ENCODE assay signal across 17 cellular contexts in the genomic region with DNA sequence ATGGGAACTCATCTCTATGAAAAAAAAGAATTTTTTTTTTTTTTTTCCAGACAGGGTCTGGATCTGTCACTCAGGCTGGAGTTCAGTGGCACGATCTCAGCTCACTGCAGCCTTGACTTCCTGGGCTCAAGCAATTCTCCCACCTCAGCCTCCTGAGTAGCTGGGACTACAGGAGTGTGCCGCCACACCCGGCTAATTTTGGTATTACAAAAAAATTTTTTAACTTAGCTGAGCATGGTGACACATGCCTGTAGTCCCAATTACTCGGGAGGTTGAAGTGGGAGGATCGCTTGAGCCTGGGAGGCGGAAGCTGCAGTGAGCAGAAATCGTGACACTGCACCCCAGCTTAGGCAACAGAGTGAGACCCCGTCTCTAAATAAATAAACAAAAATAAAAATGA. TPM values are rescaled to one million over a fixed set of nuclear protein-coding genes. Genes with fewer than 3 reads are reported as not detected.
DNase-seq lines count a peak whose midpoint lies in the region; ATAC-seq and TF ChIP-seq lines count a peak whose summit lies in the region.
"Had no signal": no experiment of that assay in that cellular context is flagged by ENCODE, and none has a peak within 500 bp of the region (broad histone marks: within the 10 kb centered on the region; RNA-seq: fewer than 3 reads in every experiment).

No MANE protein-coding gene starts in this region.

- H3K27ac Mint-ChIP-seq in CD4-positive, alpha-beta T cell: peak overlapping the region; percentile 96
- no peak overlapping the region for H3K27ac Mint-ChIP-seq in endodermal cell

- H3K4me3 ChIP-seq in PC-3 (ENCODE audit: low read length) (no peak overlapping the region), endodermal cell (ENCODE audit: low read length) (no peak overlapping the region), mucosa of descending colon (no peak overlapping the region)
- H3K4me3 ChIP-seq: HAP-1, pancreas had no signal

- H3K27ac ChIP-seq in CD4-positive, alpha-beta T cell (ENCODE audit: low read depth, low read length): peak overlapping the region; percentile 88
- no peak overlapping the region for H3K27ac ChIP-seq in PC-3 (ENCODE audit: low read length)
- H3K27ac ChIP-seq in endodermal cell (ENCODE audit: low read depth, low read length): no peak overlapping the region
- H3K27ac ChIP-seq: C4-2B, pancreas had no signal

- intact Hi-C loops in CD4-positive, alpha-beta T cell (cut with DNase I, micrococcal nuclease): no loop called here
- intact Hi-C loops in PC-3 (cut with micrococcal nuclease) (no loop called here), mucosa of descending colon (cut with DNase I, micrococcal nuclease) (no loop called here)

- 92 to 93% methylated on average over 5 to 7 of the region's 8 CpGs for WGBS in endodermal cell (ENCODE audit: insufficient coverage in 1 of 2, insufficient read length in 1 of 2), 2 experiments

- H3K9ac ChIP-seq in PC-3 (ENCODE audit: low read length): no peak overlapping the region
- no peak overlapping the region for H3K9ac ChIP-seq in endodermal cell (ENCODE audit: extremely low read depth, low read length, poor library complexity, severe bottlenecking)

- H3K9me3 ChIP-seq in CD4-positive, alpha-beta T cell (ENCODE audit: control insufficient read depth, low read length): no peaks in the 10 kb centered on the region
- H3K9me3 ChIP-seq in PC-3 (ENCODE audit: low read length) (no peaks in the 10 kb centered on the region), endodermal cell (ENCODE audit: control insufficient read depth, low read length) (no peaks in the 10 kb centered on the region), mucosa of descending colon (no peaks in the 10 kb centered on the region)
- H3K9me3 ChIP-seq: HAP-1, pancreas had no signal

- H3K36me3 ChIP-seq in PC-3 (ENCODE audit: low read depth, low read length): no peaks in the 10 kb centered on the region
- no peaks in the 10 kb centered on the region for H3K36me3 ChIP-seq in endodermal cell (ENCODE audit: control insufficient read depth, insufficient read depth, low read length)
- H3K36me3 ChIP-seq in mucosa of descending colon (ENCODE audit: low read depth): no peaks in the 10 kb centered on the region
- H3K36me3 ChIP-seq: HAP-1, pancreas had no signal

- no TSS peak for BruUV-seq in PC-3 (replicated peaks; lab: Mats Ljungman, UMichigan)

- DNase-seq in NCI-H524 (lab: John Stamatoyannopoulos, UW): peak; percentile 3 to 10
- DNase-seq in NCI-H524 treated with DMSO at 0.1 percent for 48 hours (lab: John Stamatoyannopoulos, UW): no peak
- DNase-seq in CD4-positive, alpha-beta T cell: peak in 3 of 10 experiments; percentile 7 to 36 (median 28)
- peak; percentile 14 for DNase-seq in PC-3
- DNase-seq in endodermal cell: peak; percentile 61
- no peak for DNase-seq in UCSD-AML1 (lab: John Stamatoyannopoulos, UW; ENCODE audit: unreplicated experiment)
- DNase-seq in NCI-H510A (lab: John Stamatoyannopoulos, UW): no peak
- no peak for DNase-seq in mucosa of descending colon
- DNase-seq: KBM-7, NCI-H1092, NCI-H2171, pancreas had no signal

- H3F3A ChIP-seq in PC-3 (ENCODE audit: low read length, unreplicated experiment): no peaks in the 10 kb centered on the region

- no peaks in the 10 kb centered on the region for H3K9me2 ChIP-seq in PC-3 (replicated peaks; ENCODE audit: low read length)

- CTCF ChIA-PET in CD4-positive, alpha-beta T cell (lab: Charles Lee): interaction anchor here (0.6 to 1.4 kb wide), 6 partner anchors 12 to 162 kb away, joined by 3 to 5 read pairs (median 4); no protein-coding TSS in a partner anchor
- CTCF ChIA-PET in PC-3 (lab: Charles Lee): interaction anchor here (0.7 kb wide), 1 partner anchor 11 kb away, joined by 5 read pairs; no protein-coding TSS in a partner anchor

- H3K27me3 Mint-ChIP-seq in CD4-positive, alpha-beta T cell: no peaks in the 10 kb centered on the region
- peaks cover 3% of the 10 kb centered on the region for H3K27me3 Mint-ChIP-seq in endodermal cell (ENCODE audit: insufficient read depth)
- H3K27me3 Mint-ChIP-seq: activated naive CD4-positive, alpha-beta T cell treated with anti-CD3 and anti-CD28 coated beads, Interleukin-2, amount 50 U/mL, for 24 hours had no signal

- POLR2A ChIA-PET in CD4-positive, alpha-beta T cell (lab: Charles Lee): interaction anchor here (0.6 to 1.6 kb wide), 6 partner anchors 10 to 979 kb away, joined by 3 to 6 read pairs (median 4); partner anchors contain the start of gene FKBP5
- POLR2A ChIA-PET in PC-3 (lab: Charles Lee; ENCODE audit: unreplicated experiment): no interaction called here

- H3K4me1 ChIP-seq in PC-3 (ENCODE audit: insufficient read depth, low read length) (peaks cover 16% of the 10 kb centered on the region), endodermal cell (ENCODE audit: control insufficient read depth, insufficient read depth, low read length) (no peaks in the 10 kb centered on the region), mucosa of descending colon (ENCODE audit: low read depth) (peaks cover 20% of the 10 kb centered on the region)
- H3K4me1 ChIP-seq: HAP-1, pancreas had no signal

- H3K79me2 ChIP-seq in PC-3 (ENCODE audit: low read length): no peaks in the 10 kb centered on the region

- no peaks in the 10 kb centered on the region for H3K9me3 Mint-ChIP-seq in CD4-positive, alpha-beta T cell
- H3K9me3 Mint-ChIP-seq in endodermal cell: no peaks in the 10 kb centered on the region
- H3K9me3 Mint-ChIP-seq: activated naive CD4-positive, alpha-beta T cell treated with anti-CD3 and anti-CD28 coated beads, Interleukin-2, amount 50 U/mL, for 24 hours had no signal

- ATAC-seq in CD4-positive, alpha-beta T cell (ENCODE audit: poor library complexity): no peak
- no peak for ATAC-seq in PC-3
- no peak for ATAC-seq in mucosa of descending colon
- ATAC-seq: esophagus mucosa, pancreas, SK-N-SH treated with all-trans-retinoic acid at 6 μM for 48 hours had no signal

- peaks cover 83% of the 10 kb centered on the region for H3K4me1 Mint-ChIP-seq in CD4-positive, alpha-beta T cell (ENCODE audit: low read depth)
- peaks cover 12% of the 10 kb centered on the region for H3K4me1 Mint-ChIP-seq in endodermal cell

- no peaks in the 10 kb centered on the region for H4K20me1 ChIP-seq in PC-3 (ENCODE audit: low read length)

- no peaks in the 10 kb centered on the region for H3K27me3 ChIP-seq in CD4-positive, alpha-beta T cell (ENCODE audit: control insufficient read depth, insufficient read depth, low read length)
- H3K27me3 ChIP-seq in PC-3 (ENCODE audit: low read length) (no peaks in the 10 kb centered on the region), endodermal cell (ENCODE audit: control insufficient read depth, insufficient read depth, low read length, poor library complexity, severe bottlenecking) (no peaks in the 10 kb centered on the region)
- H3K27me3 ChIP-seq: pancreas had no signal

- no peak overlapping the region for H2AFZ ChIP-seq in PC-3 (ENCODE audit: low read length)

- no peak overlapping the region for H3K4me2 ChIP-seq in PC-3 (ENCODE audit: low read length)

- peaks cover 76% of the 10 kb centered on the region for H3K36me3 Mint-ChIP-seq in CD4-positive, alpha-beta T cell (ENCODE audit: low read depth)
- H3K36me3 Mint-ChIP-seq in endodermal cell (ENCODE audit: low read depth): no peaks in the 10 kb centered on the region

- peak; percentile 29 for TF ChIP-seq CTCF in CD4-positive, alpha-beta T cell (IDR thresholded peaks at IDR 0.05)
- TF ChIP-seq CTCF in PC-3 (conservative IDR thresholded peaks at IDR 0.05; ENCODE audit: low read depth, low read length): no peak
- TF ChIP-seq CTCF in endodermal cell (conservative IDR thresholded peaks at IDR 0.05): peak; percentile 21
- no peak for TF ChIP-seq CTCF in mucosa of descending colon (IDR thresholded peaks at IDR 0.05)

- H3K4me3 Mint-ChIP-seq in CD4-positive, alpha-beta T cell: peak overlapping the region; percentile 55
- no peak overlapping the region for H3K4me3 Mint-ChIP-seq in endodermal cell

RNA-seq across cellular contexts. Expression of gene DEF6, which starts 7.5 kb away (rescaled TPM):
- 100 to 1,000 TPM; 209 to 212 TPM for total RNA-seq in CD4-positive, alpha-beta T cell
- 37.3 and 42.8 TPM in 2 replicates for total RNA-seq in PC-3 (2014; rRNA removed)
- total RNA-seq in endodermal cell: 1 to 10 TPM; 6.3 to 6.8 TPM
- polyA plus RNA-seq in endodermal cell (2013, experiment 1 of 2): 2.0 TPM
- 2.2 TPM for polyA plus RNA-seq in endodermal cell (2013, experiment 2 of 2)
- total RNA-seq in mucosa of descending colon: 10 to 100 TPM in 2 of 3 donors, 1 to 10 TPM in 1; 7.4 to 15.1 (median 13.7) TPM

RNA-seq across cellular contexts. Expression of gene PPARD, which starts 37.2 kb away (rescaled TPM):
- 10 to 100 TPM; 34.1 to 37.0 TPM for total RNA-seq in CD4-positive, alpha-beta T cell
- total RNA-seq in PC-3 (2014; rRNA removed): 24.5 and 26.2 TPM in 2 replicates
- total RNA-seq in endodermal cell: 10 to 100 TPM; 10.9 to 11.5 TPM
- polyA plus RNA-seq in endodermal cell (2013, experiment 1 of 2): 15.1 TPM
- 13.3 TPM for polyA plus RNA-seq in endodermal cell (2013, experiment 2 of 2)
- 10 to 100 TPM; 44.4 to 66.7 (median 65.6) TPM for total RNA-seq in mucosa of descending colon

RNA-seq across cellular contexts. Expression of gene ZNF76, which starts 45.6 kb away (rescaled TPM):
- total RNA-seq in CD4-positive, alpha-beta T cell: 10 to 100 TPM; 46.1 to 53.4 TPM
- 17.9 and 20.8 TPM in 2 replicates for total RNA-seq in PC-3 (2014; rRNA removed)
- 10 to 100 TPM; 39.0 to 42.9 TPM for total RNA-seq in endodermal cell
- 46.7 TPM for polyA plus RNA-seq in endodermal cell (2013, experiment 1 of 2)
- 38.9 TPM for polyA plus RNA-seq in endodermal cell (2013, experiment 2 of 2)
- total RNA-seq in mucosa of descending colon: 10 to 100 TPM; 33.2 to 42.6 (median 36.2) TPM

Comparison
In these comparisons a context has a peak if more than half of its experiments do, and no peak if none do; other contexts are left out.
1. DNase-seq: peak in NCI-H524 (2 of 2), PC-3 (single experiment) and endodermal cell (single experiment); none in NCI-H524 treated with DMSO at 0.1 percent for 48 hours (single experiment), UCSD-AML1 (single experiment), NCI-H510A (single experiment) and mucosa of descending colon (0 of 3).
2. CTCF ChIP-seq: peak in CD4-positive, alpha-beta T cell (single experiment) and endodermal cell (single experiment); none in PC-3 (single experiment) and mucosa of descending colon (single experiment).